In genomic region chr3:87167634-87168456, GRCh38 we compare ENCODE assay signal across 1 cellular context.
TF ChIP-seq lines count a peak whose summit lies in the region.

No MANE protein-coding gene starts in this region.

TF ChIP-seq in GM23338, 12 proteins besides CTCF, POLR2A, EP300 and RAD21 (continued from another document):
- TF ChIP-seq, protein P1, sequence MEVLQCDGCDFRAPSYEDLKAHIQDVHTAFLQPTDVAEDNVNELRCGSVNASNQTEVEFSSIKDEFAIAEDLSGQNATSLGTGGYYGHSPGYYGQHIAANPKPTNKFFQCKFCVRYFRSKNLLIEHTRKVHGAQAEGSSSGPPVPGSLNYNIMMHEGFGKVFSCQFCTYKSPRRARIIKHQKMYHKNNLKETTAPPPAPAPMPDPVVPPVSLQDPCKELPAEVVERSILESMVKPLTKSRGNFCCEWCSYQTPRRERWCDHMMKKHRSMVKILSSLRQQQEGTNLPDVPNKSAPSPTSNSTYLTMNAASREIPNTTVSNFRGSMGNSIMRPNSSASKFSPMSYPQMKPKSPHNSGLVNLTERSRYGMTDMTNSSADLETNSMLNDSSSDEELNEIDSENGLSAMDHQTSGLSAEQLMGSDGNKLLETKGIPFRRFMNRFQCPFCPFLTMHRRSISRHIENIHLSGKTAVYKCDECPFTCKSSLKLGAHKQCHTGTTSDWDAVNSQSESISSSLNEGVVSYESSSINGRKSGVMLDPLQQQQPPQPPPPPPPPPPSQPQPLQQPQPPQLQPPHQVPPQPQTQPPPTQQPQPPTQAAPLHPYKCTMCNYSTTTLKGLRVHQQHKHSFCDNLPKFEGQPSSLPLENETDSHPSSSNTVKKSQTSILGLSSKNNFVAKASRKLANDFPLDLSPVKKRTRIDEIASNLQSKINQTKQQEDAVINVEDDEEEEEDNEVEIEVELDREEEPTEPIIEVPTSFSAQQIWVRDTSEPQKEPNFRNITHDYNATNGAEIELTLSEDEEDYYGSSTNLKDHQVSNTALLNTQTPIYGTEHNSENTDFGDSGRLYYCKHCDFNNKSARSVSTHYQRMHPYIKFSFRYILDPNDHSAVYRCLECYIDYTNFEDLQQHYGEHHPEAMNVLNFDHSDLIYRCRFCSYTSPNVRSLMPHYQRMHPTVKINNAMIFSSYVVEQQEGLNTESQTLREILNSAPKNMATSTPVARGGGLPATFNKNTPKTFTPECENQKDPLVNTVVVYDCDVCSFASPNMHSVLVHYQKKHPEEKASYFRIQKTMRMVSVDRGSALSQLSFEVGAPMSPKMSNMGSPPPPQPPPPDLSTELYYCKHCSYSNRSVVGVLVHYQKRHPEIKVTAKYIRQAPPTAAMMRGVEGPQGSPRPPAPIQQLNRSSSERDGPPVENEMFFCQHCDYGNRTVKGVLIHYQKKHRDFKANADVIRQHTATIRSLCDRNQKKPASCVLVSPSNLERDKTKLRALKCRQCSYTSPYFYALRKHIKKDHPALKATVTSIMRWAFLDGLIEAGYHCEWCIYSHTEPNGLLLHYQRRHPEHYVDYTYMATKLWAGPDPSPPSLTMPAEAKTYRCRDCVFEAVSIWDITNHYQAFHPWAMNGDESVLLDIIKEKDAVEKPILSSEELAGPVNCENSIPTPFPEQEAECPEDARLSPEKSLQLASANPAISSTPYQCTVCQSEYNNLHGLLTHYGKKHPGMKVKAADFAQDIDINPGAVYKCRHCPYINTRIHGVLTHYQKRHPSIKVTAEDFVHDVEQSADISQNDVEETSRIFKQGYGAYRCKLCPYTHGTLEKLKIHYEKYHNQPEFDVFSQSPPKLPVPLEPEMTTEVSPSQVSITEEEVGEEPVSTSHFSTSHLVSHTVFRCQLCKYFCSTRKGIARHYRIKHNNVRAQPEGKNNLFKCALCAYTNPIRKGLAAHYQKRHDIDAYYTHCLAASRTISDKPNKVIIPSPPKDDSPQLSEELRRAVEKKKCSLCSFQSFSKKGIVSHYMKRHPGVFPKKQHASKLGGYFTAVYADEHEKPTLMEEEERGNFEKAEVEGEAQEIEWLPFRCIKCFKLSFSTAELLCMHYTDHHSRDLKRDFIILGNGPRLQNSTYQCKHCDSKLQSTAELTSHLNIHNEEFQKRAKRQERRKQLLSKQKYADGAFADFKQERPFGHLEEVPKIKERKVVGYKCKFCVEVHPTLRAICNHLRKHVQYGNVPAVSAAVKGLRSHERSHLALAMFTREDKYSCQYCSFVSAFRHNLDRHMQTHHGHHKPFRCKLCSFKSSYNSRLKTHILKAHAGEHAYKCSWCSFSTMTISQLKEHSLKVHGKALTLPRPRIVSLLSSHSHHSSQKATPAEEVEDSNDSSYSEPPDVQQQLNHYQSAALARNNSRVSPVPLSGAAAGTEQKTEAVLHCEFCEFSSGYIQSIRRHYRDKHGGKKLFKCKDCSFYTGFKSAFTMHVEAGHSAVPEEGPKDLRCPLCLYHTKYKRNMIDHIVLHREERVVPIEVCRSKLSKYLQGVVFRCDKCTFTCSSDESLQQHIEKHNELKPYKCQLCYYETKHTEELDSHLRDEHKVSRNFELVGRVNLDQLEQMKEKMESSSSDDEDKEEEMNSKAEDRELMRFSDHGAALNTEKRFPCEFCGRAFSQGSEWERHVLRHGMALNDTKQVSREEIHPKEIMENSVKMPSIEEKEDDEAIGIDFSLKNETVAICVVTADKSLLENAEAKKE (CRISPR knock-in tag; IDR thresholded peaks at IDR 0.05): no peak
- TF ChIP-seq ZNF114 (CRISPR knock-in tag; IDR thresholded peaks at IDR 0.05) (no peak), JUNB (IDR thresholded peaks at IDR 0.05; ENCODE audit: unreplicated experiment) (no peak), EZH2phosphoT487 (IDR thresholded peaks at IDR 0.05; ENCODE audit: unreplicated experiment) (no peak), STAT1 (IDR thresholded peaks at IDR 0.05; ENCODE audit: unreplicated experiment) (no peak)
